ENCODE assay signal across 20 cellular contexts in the genomic region with DNA sequence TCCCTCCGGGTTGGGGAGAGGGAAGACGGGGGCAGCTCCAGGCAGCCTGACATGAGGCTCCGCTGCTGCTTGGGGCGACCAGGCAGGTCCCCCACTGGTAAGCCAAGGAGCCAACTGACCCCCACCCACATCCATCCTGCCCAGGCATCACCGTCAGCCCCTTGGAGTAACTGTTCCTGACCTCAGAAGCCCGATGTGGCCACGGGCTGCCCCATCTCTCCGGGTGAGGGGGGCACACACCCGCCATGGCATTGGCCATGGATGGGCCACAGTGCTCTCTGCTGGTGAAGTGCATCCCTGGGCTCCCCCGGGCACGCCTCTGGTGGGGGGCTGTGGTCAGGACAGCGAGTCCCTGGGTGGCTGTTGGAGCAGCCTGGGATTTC.
A peak's percentile ranks its signal among the peaks of the same experiment; 100 is the strongest.
DNase-seq lines count a peak whose midpoint lies in the region; ATAC-seq and TF ChIP-seq lines count a peak whose summit lies in the region.
"Had no signal": no experiment of that assay in that cellular context is flagged by ENCODE, and none has a peak within 500 bp of the region (broad histone marks: within the 10 kb centered on the region; RNA-seq: fewer than 3 reads in every experiment).

No MANE protein-coding gene starts in this region.

- H3K79me2 ChIP-seq in osteoblast (ENCODE audit: insufficient read depth, low read length) = no peaks in the 10 kb centered on the region
- no peaks in the 10 kb centered on the region for H3K79me2 ChIP-seq in PC-3 (ENCODE audit: low read length)

- no peak overlapping the region for H3K4me2 ChIP-seq in osteoblast (ENCODE audit: insufficient read depth, low read length)
- no peak overlapping the region for H3K4me2 ChIP-seq in PC-3 (ENCODE audit: low read length)
- H3K4me2 ChIP-seq: KMS-11 had no signal

- H3K27ac ChIP-seq in RWPE2 (ENCODE audit: poor library complexity, severe bottlenecking) = no peak overlapping the region
- no peak overlapping the region for H3K27ac ChIP-seq in heart left ventricle
- H3K27ac ChIP-seq in osteoblast (ENCODE audit: low read depth, low read length) = no peak overlapping the region
- no peak overlapping the region for H3K27ac ChIP-seq in PC-3 (ENCODE audit: low read length)
- H3K27ac ChIP-seq: KMS-11 had no signal

- H3K9me3 ChIP-seq in RWPE2 (ENCODE audit: severe bottlenecking) = no peaks in the 10 kb centered on the region
- no peaks in the 10 kb centered on the region for H3K9me3 ChIP-seq in heart left ventricle
- H3K9me3 ChIP-seq in osteoblast (ENCODE audit: low read depth, low read length) = no peaks in the 10 kb centered on the region
- no peaks in the 10 kb centered on the region for H3K9me3 ChIP-seq in PC-3 (ENCODE audit: low read length)
- H3K9me3 ChIP-seq: Caco-2 had no signal

- CTCF ChIA-PET in PC-3 (lab: Charles Lee) = no interaction called here

- TF ChIP-seq POLR2A in heart left ventricle (IDR thresholded peaks at IDR 0.05) = no peak

- intact Hi-C loops in heart left ventricle (cut with DNase I) = no loop called here
- intact Hi-C loops in PC-3 (cut with micrococcal nuclease) = no loop called here

- POLR2A ChIA-PET in PC-3 (lab: Charles Lee; ENCODE audit: unreplicated experiment) = no interaction called here

- no peaks in the 10 kb centered on the region for H4K20me1 ChIP-seq in osteoblast (ENCODE audit: insufficient read depth, low read length)
- H4K20me1 ChIP-seq in PC-3 (ENCODE audit: low read length) = no peaks in the 10 kb centered on the region

- ATAC-seq in RWPE2 (ENCODE audit: low read depth) (no peak), heart left ventricle (no peak), HG02852 (IDR thresholded peaks at IDR 0.05; ENCODE audit: unreplicated experiment) (no peak), PC-3 (no peak)
- ATAC-seq: Panc1, SK-N-SH treated with all-trans-retinoic acid at 6 μM for 48 hours had no signal

- no peak overlapping the region for H3K9ac ChIP-seq in PC-3 (ENCODE audit: low read length)
- H3K9ac ChIP-seq: KMS-11 had no signal

- no peak for DNase-seq in GM10266 (ENCODE audit: extremely low spot score)
- peak; percentile 41 for DNase-seq in RWPE2 (ENCODE audit: low spot score)
- DNase-seq in heart left ventricle = peak in 3 of 5 donors; percentile 14 to 47 (median 20)
- peak; percentile 87 for DNase-seq in osteoblast (ENCODE audit: insufficient read length, low spot score, missing footprints)
- DNase-seq in SW480 (ENCODE audit: low spot score) = no peak
- no peak for DNase-seq in PC-3
- DNase-seq in NCI-H2029 treated with DMSO at 0.1 percent for 48 hours (lab: John Stamatoyannopoulos, UW) = no peak
- DNase-seq: Caco-2, GOT3, HFFc6, NCI-H1048, NCI-H1436 treated with DMSO at 0.1 percent for 48 hours, NCI-H2081, NCI-H510A treated with DMSO at 0.1 percent for 48 hours, NCI-H82, SHP77 had no signal

- H2AFZ ChIP-seq in osteoblast (ENCODE audit: low read length) = no peak overlapping the region
- no peak overlapping the region for H2AFZ ChIP-seq in PC-3 (ENCODE audit: low read length)

- H3K36me3 ChIP-seq in RWPE2 (ENCODE audit: low read depth) (no peaks in the 10 kb centered on the region), heart left ventricle (no peaks in the 10 kb centered on the region), osteoblast (ENCODE audit: insufficient read depth, low read length) (no peaks in the 10 kb centered on the region), PC-3 (ENCODE audit: low read depth, low read length) (no peaks in the 10 kb centered on the region)

- H3K9me2 ChIP-seq in PC-3 (replicated peaks; ENCODE audit: low read length) = no peaks in the 10 kb centered on the region

- H3K4me3 ChIP-seq in RWPE2 (ENCODE audit: severe bottlenecking) (no peak overlapping the region), heart left ventricle (no peak overlapping the region), osteoblast (ENCODE audit: insufficient read depth, low read length) (no peak overlapping the region), PC-3 (ENCODE audit: low read length) (no peak overlapping the region)

- 81 to 90% (median 83%) methylated on average over 8 to 12 of the region's 12 CpGs for WGBS in heart left ventricle, 4 donors

- TF ChIP-seq CTCF in GM10266 (IDR thresholded peaks at IDR 0.05; ENCODE audit: control insufficient read depth, insufficient read depth, low read depth, missing control alignments) (peak; percentile 5), RWPE2 (IDR thresholded peaks at IDR 0.05; ENCODE audit: poor library complexity, severe bottlenecking) (no peak), heart left ventricle (IDR thresholded peaks at IDR 0.05) (no peak), osteoblast (IDR thresholded peaks at IDR 0.05; ENCODE audit: extremely low read depth, low read depth, low read length) (no peak), PC-3 (conservative IDR thresholded peaks at IDR 0.05; ENCODE audit: low read depth, low read length) (no peak)

- H3K27me3 ChIP-seq in RWPE2 (ENCODE audit: insufficient read depth, poor library complexity, severe bottlenecking) (no peaks in the 10 kb centered on the region), heart left ventricle (peaks cover 0 to 2% (median 0%) of the 10 kb centered on the region in 9 donors), osteoblast (ENCODE audit: insufficient read depth, low read length) (peaks cover 20% of the 10 kb centered on the region), PC-3 (ENCODE audit: low read length) (no peaks in the 10 kb centered on the region)

- H3K4me1 ChIP-seq in RWPE2 (ENCODE audit: insufficient read depth, poor library complexity, severe bottlenecking) = no peaks in the 10 kb centered on the region
- peaks cover 0 to 5% (median 0%) of the 10 kb centered on the region in 12 donors for H3K4me1 ChIP-seq in heart left ventricle
- H3K4me1 ChIP-seq in osteoblast (ENCODE audit: insufficient read depth, low read length) = no peaks in the 10 kb centered on the region
- no peaks in the 10 kb centered on the region for H3K4me1 ChIP-seq in PC-3 (ENCODE audit: insufficient read depth, low read length)

- BruUV-seq in PC-3 (replicated peaks; lab: Mats Ljungman, UMichigan) = no TSS peak

- no peaks in the 10 kb centered on the region for H3F3A ChIP-seq in PC-3 (ENCODE audit: low read length, unreplicated experiment)

Comparison
In these comparisons a context has a peak if more than half of its experiments do, and no peak if none do; other contexts are left out.
1. DNase-seq: peak in RWPE2 (single experiment), heart left ventricle (3 of 5) and osteoblast (single experiment); none in GM10266 (single experiment), SW480 (single experiment), PC-3 (single experiment) and NCI-H2029 treated with DMSO at 0.1 percent for 48 hours (single experiment).